ENCODE assay signal across 8 cellular contexts in genomic region chr19:18636183-18636968, GRCh38. TPM values are rescaled to one million over a fixed set of nuclear protein-coding genes. Genes with fewer than 3 reads are reported as not detected.
DNase-seq lines count a peak whose midpoint lies in the region; ATAC-seq and TF ChIP-seq lines count a peak whose summit lies in the region.

No MANE protein-coding gene starts in this region.

- DNase-seq in Daoy (ENCODE audit: low read depth) (peak; percentile 96), H7 (peak; percentile 100), SHP77 (lab: John Stamatoyannopoulos, UW) (peak; percentile 78 to 81), fibroblast of villous mesenchyme (ENCODE audit: low read depth) (peak; percentile 97), nephron progenitor cell (peak; percentile 100)
- peak; percentile 100 for DNase-seq in activated effector memory CD4-positive, alpha-beta T cell treated with anti-CD3 and anti-CD28 coated beads, Interleukin-2, amount 50 U/mL, for 16 hours
- peak; percentile 100 for DNase-seq in stimulated activated naive CD8-positive, alpha-beta T cell treated with anti-CD3 and anti-CD28 coated beads, Interleukin-15, Interleukin-2, amounts not matched to agents 100 U/mL and 50 U/mL, for 24 hours

- TF ChIP-seq CTCF in Loucy (conservative IDR thresholded peaks at IDR 0.05; ENCODE audit: low read length) (no peak), fibroblast of villous mesenchyme (IDR thresholded peaks at IDR 0.05; ENCODE audit: insufficient read depth, low read depth, low read length) (no peak), nephron progenitor cell (IDR thresholded peaks at IDR 0.05) (no peak)

- peaks cover 5% of the 10 kb centered on the region for H4K20me1 ChIP-seq in Loucy (ENCODE audit: insufficient read depth, low read length, poor library complexity, severe bottlenecking)

- peaks cover 11% of the 10 kb centered on the region for H3K4me1 ChIP-seq in Loucy (ENCODE audit: insufficient read depth, low read length, poor library complexity, severe bottlenecking)

- H3K4me1 Mint-ChIP-seq in nephron progenitor cell = peaks cover 28% of the 10 kb centered on the region

- H3K4me3 ChIP-seq in H7 (ENCODE audit: insufficient read depth, low read depth, low read length) = peak overlapping the region; percentile 85
- H3K4me3 ChIP-seq in Loucy (ENCODE audit: low read length, poor library complexity, severe bottlenecking) = peak overlapping the region; percentile 95
- peak overlapping the region; percentile 85 for H3K4me3 ChIP-seq in fibroblast of villous mesenchyme (ENCODE audit: low read depth, low read length)

- H3K27me3 ChIP-seq in H7 (ENCODE audit: control insufficient read depth, insufficient read depth, low read length) = peaks cover 2% of the 10 kb centered on the region; the same call in 1 of the 2 replicates
- no peaks in the 10 kb centered on the region for H3K27me3 ChIP-seq in Loucy (ENCODE audit: insufficient read depth, low read length, poor library complexity, severe bottlenecking)

- peak overlapping the region; percentile 91 for H3K4me2 ChIP-seq in Loucy (ENCODE audit: low read depth, low read length, poor library complexity, severe bottlenecking)

- H3K9ac ChIP-seq in Loucy (ENCODE audit: low read depth, low read length, poor library complexity, severe bottlenecking) = peak overlapping the region; percentile 91

- peak overlapping the region; percentile 86 for H3K4me3 Mint-ChIP-seq in nephron progenitor cell

- H2AFZ ChIP-seq in Loucy (ENCODE audit: low read length) = peak overlapping the region; percentile 90

- no peaks in the 10 kb centered on the region for H3K9me3 Mint-ChIP-seq in nephron progenitor cell

- no peaks in the 10 kb centered on the region for H3F3A ChIP-seq in Loucy (ENCODE audit: low read depth)

- no peaks in the 10 kb centered on the region for H3K9me3 ChIP-seq in Loucy (ENCODE audit: insufficient read depth, low read depth, low read length)

- no peaks in the 10 kb centered on the region for H3K36me3 Mint-ChIP-seq in nephron progenitor cell (ENCODE audit: low read depth)

- peak; percentile 93 for ATAC-seq in stimulated activated naive CD8-positive, alpha-beta T cell treated with anti-CD3 and anti-CD28 coated beads, Interleukin-15, Interleukin-2, amounts not matched to agents 100 U/mL and 50 U/mL, for 24 hours

- H3K36me3 ChIP-seq in H7 (replicated peaks; ENCODE audit: control insufficient read depth, insufficient read depth, low read length) (no peaks in the 10 kb centered on the region), Loucy (ENCODE audit: insufficient read depth, low read length) (no peaks in the 10 kb centered on the region)

- peak overlapping the region; percentile 29 for H3K27ac Mint-ChIP-seq in nephron progenitor cell

- no peaks in the 10 kb centered on the region for H3K9me2 ChIP-seq in Loucy (replicated peaks; ENCODE audit: low read depth, low read length)

- peaks cover 6% of the 10 kb centered on the region for H3K27me3 Mint-ChIP-seq in nephron progenitor cell (ENCODE audit: low read depth, poor library complexity)

- H3K79me2 ChIP-seq in Loucy (ENCODE audit: insufficient read depth, low read length) = peaks cover 16% of the 10 kb centered on the region; the same call in 1 of the 2 replicates

RNA-seq across cellular contexts. Expression of gene KLHL26, which starts 0.5 kb away (rescaled TPM):
- 4.7 and 7.0 TPM in 2 replicates for total RNA-seq in Daoy (2014; rRNA removed; shearing (Covaris generic))
- total RNA-seq in H7 (2014; rRNA removed; shearing (Covaris generic)) = 7.1 and 11.7 TPM in 2 replicates
- 2.6 and 3.5 TPM in 2 replicates for total RNA-seq in fibroblast of villous mesenchyme

RNA-seq across cellular contexts. Expression of gene TMEM59L, which starts 23.7 kb away (rescaled TPM):
- total RNA-seq in Daoy (2014; rRNA removed; shearing (Covaris generic)) = 0.17 TPM in 1 of 2 replicates, not detected in the other
- total RNA-seq in H7 (2014; rRNA removed; shearing (Covaris generic)) = 1.8 and 3.5 TPM in 2 replicates
- total RNA-seq in fibroblast of villous mesenchyme = under 0.01 and 0.32 TPM in 2 replicates

RNA-seq across cellular contexts. Expression of gene CRLF1, which starts 29.8 kb away (rescaled TPM):
- total RNA-seq in Daoy (2014; rRNA removed; shearing (Covaris generic)) = 0.40 TPM in 1 of 2 replicates, not detected in the other
- 47.4 and 52.8 TPM in 2 replicates for total RNA-seq in H7 (2014; rRNA removed; shearing (Covaris generic))
- not detected in 2 replicates for total RNA-seq in fibroblast of villous mesenchyme

RNA-seq across cellular contexts. Expression of gene CRTC1, which starts 47.1 kb away (rescaled TPM):
- total RNA-seq in Daoy (2014; rRNA removed; shearing (Covaris generic)) = 0.40 and 1.4 TPM in 2 replicates
- total RNA-seq in H7 (2014; rRNA removed; shearing (Covaris generic)) = 3.7 and 6.1 TPM in 2 replicates
- 2.2 and 2.3 TPM in 2 replicates for total RNA-seq in fibroblast of villous mesenchyme

RNA-seq across cellular contexts. Expression of gene REX1BD, which starts 47.8 kb away (rescaled TPM):
- total RNA-seq in Daoy (2014; rRNA removed; shearing (Covaris generic)) = 140 and 173 TPM in 2 replicates
- total RNA-seq in H7 (2014; rRNA removed; shearing (Covaris generic)) = 117 TPM in 2 replicates
- 27.6 and 41.6 TPM in 2 replicates for total RNA-seq in fibroblast of villous mesenchyme

Comparison
In these comparisons a context has a peak if more than half of its experiments do, and no peak if none do; other contexts are left out.
1. Peak in every context shown above with its lines: DNase-seq, ATAC-seq and H3K4me3 ChIP-seq.
2. RNA of gene CRLF1, which starts 29.8 kb away (total RNA-seq): 47.4 to 52.8 TPM in H7; 0.40 TPM in Daoy and not detected in fibroblast of villous mesenchyme; every median in the first group is over 10 times any median in the second.